In genomic region chr15:39921274-39921638, GRCh38 we compare ENCODE assay signal across 8 cellular contexts. TPM values are rescaled to one million over a fixed set of nuclear protein-coding genes. Genes with fewer than 3 reads are reported as not detected.
DNase-seq lines count a peak whose midpoint lies in the region; ATAC-seq and TF ChIP-seq lines count a peak whose summit lies in the region.

No MANE protein-coding gene starts in this region.

- H3K36me3 Mint-ChIP-seq in activated naive CD8-positive, alpha-beta T cell, result peaks cover 2% of the 10 kb centered on the region
- H3K36me3 Mint-ChIP-seq in immature natural killer cell, result peaks cover 0 to 2% (median 0%) of the 10 kb centered on the region in 3 donors

- peak overlapping the region; percentile 73 to 96 for H3K27ac ChIP-seq in SK-N-SH (ENCODE audit: low read depth in 2 of 2, low read length in 1 of 2)
- H3K27ac ChIP-seq in stomach smooth muscle (ENCODE audit: low read length), result peak overlapping the region; percentile 50

- H4K20me1 ChIP-seq in SK-N-SH (ENCODE audit: insufficient read depth), result no peaks in the 10 kb centered on the region

- H3K4me3 ChIP-seq in SK-N-SH (ENCODE audit: low read depth in 2 of 2, low read length in 1 of 2) (peak overlapping the region; percentile 71 to 92), stomach smooth muscle (ENCODE audit: low read length in 2 of 2) (peak overlapping the region; percentile 80 to 84)

- TF ChIP-seq CTCF in SK-N-SH (IDR thresholded peaks at IDR 0.05), result no peak

- peak overlapping the region; percentile 99 for H3K4me2 ChIP-seq in SK-N-SH

- no peak for TF ChIP-seq EP300 in SK-N-SH (IDR thresholded peaks at IDR 0.05; ENCODE audit: borderline replicate concordance in 1 of 2, low read depth in 1 of 2, low read length in 1 of 2)

- peaks cover 24% of the 10 kb centered on the region for H3F3A ChIP-seq in SK-N-SH (replicated peaks; ENCODE audit: insufficient read depth)

- H3K9me2 ChIP-seq in SK-N-SH, result no peaks in the 10 kb centered on the region

- 92% methylated on average over 6 of the region's 6 CpGs for WGBS in SK-N-SH (ENCODE audit: low lambda C conversion rate)

- H3K9me3 ChIP-seq in SK-N-SH (no peaks in the 10 kb centered on the region), stomach smooth muscle (ENCODE audit: control insufficient read depth in 2 of 2, low read length in 2 of 2) (no peaks in the 10 kb centered on the region)

- H3K9ac ChIP-seq in SK-N-SH (peak overlapping the region; percentile 99; the same call in 1 of the 2 replicates), stomach smooth muscle (ENCODE audit: low read length in 2 of 2) (peak overlapping the region; percentile 66 to 77)

- no peak for DNase-seq in SK-N-SH
- no peak for DNase-seq in immature natural killer cell
- no peak for DNase-seq in NCI-H1694 treated with DMSO at 0.1 percent for 48 hours (lab: John Stamatoyannopoulos, UW)
- no peak for DNase-seq in NCI-H2196 (lab: John Stamatoyannopoulos, UW; ENCODE audit: unreplicated experiment)

- peak overlapping the region; percentile 85 for H3K27ac Mint-ChIP-seq in activated naive CD8-positive, alpha-beta T cell
- H3K27ac Mint-ChIP-seq in immature natural killer cell, result peak overlapping the region in 4 of 6 donors; percentile 19 to 85 (median 60)

- no peak for ATAC-seq in SK-N-SH treated with all-trans-retinoic acid at 6 μM for 48 hours
- no peak for ATAC-seq in GM19395 (IDR thresholded peaks at IDR 0.05; ENCODE audit: unreplicated experiment)

- peaks cover 5 to 8% of the 10 kb centered on the region in 2 experiments; a peak in 2 of 4 replicates for H3K4me1 ChIP-seq in SK-N-SH (ENCODE audit: control insufficient read depth in 1 of 2, insufficient read depth in 2 of 2, low read depth in 1 of 2, low read length in 1 of 2)
- peaks cover 10% of the 10 kb centered on the region for H3K4me1 ChIP-seq in stomach smooth muscle (ENCODE audit: control insufficient read depth, insufficient read depth, low read length)

- TF ChIP-seq RAD21 in SK-N-SH (IDR thresholded peaks at IDR 0.05; ENCODE audit: low read length), result no peak

- H3K27me3 ChIP-seq in SK-N-SH (ENCODE audit: insufficient read depth) (no peaks in the 10 kb centered on the region), stomach smooth muscle (ENCODE audit: control insufficient read depth in 1 of 2, insufficient read depth in 2 of 2, low read length in 2 of 2) (peaks cover 3 to 16% of the 10 kb centered on the region in 2 donors)

- peaks cover 20% of the 10 kb centered on the region for H3K4me1 Mint-ChIP-seq in activated naive CD8-positive, alpha-beta T cell (ENCODE audit: low read depth)
- peaks cover 13 to 15% of the 10 kb centered on the region in 2 donors for H3K4me1 Mint-ChIP-seq in immature natural killer cell

- peak overlapping the region; percentile 86 for H3K4me3 Mint-ChIP-seq in activated naive CD8-positive, alpha-beta T cell
- peak overlapping the region; percentile 84 to 90 (median 89) for H3K4me3 Mint-ChIP-seq in immature natural killer cell

- H3K36me3 ChIP-seq in SK-N-SH (replicated peaks in 1 of 2; ENCODE audit: control insufficient read depth in 1 of 2, insufficient read depth in 2 of 2, low read length in 1 of 2), result peaks cover 0 to 6% of the 10 kb centered on the region in 2 experiments
- H3K36me3 ChIP-seq in stomach smooth muscle (ENCODE audit: control insufficient read depth in 2 of 2, insufficient read depth in 2 of 2, low read length in 2 of 2), result no peaks in the 10 kb centered on the region

- H3K27me3 Mint-ChIP-seq in activated naive CD8-positive, alpha-beta T cell, result peaks cover 13% of the 10 kb centered on the region
- peaks cover 14 to 23% (median 18%) of the 10 kb centered on the region in 3 donors for H3K27me3 Mint-ChIP-seq in immature natural killer cell (ENCODE audit: low read depth in 3 of 3)

- peak overlapping the region; percentile 97 for H2AFZ ChIP-seq in SK-N-SH (ENCODE audit: low read depth)

- peaks cover 40% of the 10 kb centered on the region for H3K79me2 ChIP-seq in SK-N-SH (ENCODE audit: insufficient read depth)

- POLR2A ChIA-PET in SK-N-SH (lab: Yijun Ruan, JAX), result interaction anchor here (0.6 to 1.3 kb wide), 4 partner anchors 12 to 263 kb away, joined by 3 read pairs; partner anchors contain the start of genes EIF2AK4 and FSIP1

- CTCF ChIA-PET in SK-N-SH (lab: Yijun Ruan, JAX), result no interaction called here

- no peaks in the 10 kb centered on the region for H3K9me3 Mint-ChIP-seq in activated naive CD8-positive, alpha-beta T cell (ENCODE audit: low read depth)
- no peaks in the 10 kb centered on the region for H3K9me3 Mint-ChIP-seq in immature natural killer cell

TF ChIP-seq in SK-N-SH, 30 proteins besides CTCF, POLR2A, EP300 and RAD21 (continues in another document):
- TF ChIP-seq NRF1 (IDR thresholded peaks at IDR 0.05; ENCODE audit: low read depth, low read length) (no peak), USF2 (IDR thresholded peaks at IDR 0.05; ENCODE audit: borderline replicate concordance, low read depth, low read length) (no peak), FOXJ3 (CRISPR knock-in tag; IDR thresholded peaks at IDR 0.05) (no peak), MEF2A (IDR thresholded peaks at IDR 0.05; ENCODE audit: borderline replicate concordance, low read depth) (no peak), RFX5 (IDR thresholded peaks at IDR 0.05; ENCODE audit: low read length) (no peak), MXI1 (IDR thresholded peaks at IDR 0.05; ENCODE audit: low read depth, low read length) (no peak), GATA2 (CRISPR knock-in tag; IDR thresholded peaks at IDR 0.05) (no peak)
- TF ChIP-seq, protein P1, sequence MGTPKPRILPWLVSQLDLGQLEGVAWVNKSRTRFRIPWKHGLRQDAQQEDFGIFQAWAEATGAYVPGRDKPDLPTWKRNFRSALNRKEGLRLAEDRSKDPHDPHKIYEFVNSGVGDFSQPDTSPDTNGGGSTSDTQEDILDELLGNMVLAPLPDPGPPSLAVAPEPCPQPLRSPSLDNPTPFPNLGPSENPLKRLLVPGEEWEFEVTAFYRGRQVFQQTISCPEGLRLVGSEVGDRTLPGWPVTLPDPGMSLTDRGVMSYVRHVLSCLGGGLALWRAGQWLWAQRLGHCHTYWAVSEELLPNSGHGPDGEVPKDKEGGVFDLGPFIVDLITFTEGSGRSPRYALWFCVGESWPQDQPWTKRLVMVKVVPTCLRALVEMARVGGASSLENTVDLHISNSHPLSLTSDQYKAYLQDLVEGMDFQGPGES (IDR thresholded peaks at IDR 0.05; ENCODE audit: low read depth, low read length), result no peak

TF ChIP-seq in SK-N-SH treated with all-trans-retinoic acid at 6 μM for 48 hours, 23 proteins besides CTCF, POLR2A, EP300 and RAD21:
- TF ChIP-seq CSDC2 (CRISPR knock-in tag; IDR thresholded peaks at IDR 0.05) (no peak), OSR1 (CRISPR knock-in tag; IDR thresholded peaks at IDR 0.05) (no peak)

RNA-seq across cellular contexts. Expression of gene GPR176, which starts 1.2 kb away (rescaled TPM):
- 21.9 and 34.1 TPM in 2 replicates for polyA plus RNA-seq in SK-N-SH (2012; rRNA removed)
- 17.9 and 24.9 TPM in 2 replicates for polyA plus RNA-seq in SK-N-SH (2012; cell fraction: cytosol; rRNA removed)
- polyA plus RNA-seq in SK-N-SH (2012; cell fraction: nucleus; rRNA removed), result 32.5 and 33.8 TPM in 2 replicates
- polyA plus RNA-seq in immature natural killer cell, result under 1 TPM in 1 of 3 donors, not detected in 2; 0.07 TPM

RNA-seq across cellular contexts. Expression of gene EIF2AK4, which starts 12.7 kb away (rescaled TPM):
- 52.8 and 63.7 TPM in 2 replicates for polyA plus RNA-seq in SK-N-SH (2012; rRNA removed)
- 59.7 and 64.2 TPM in 2 replicates for polyA plus RNA-seq in SK-N-SH (2012; cell fraction: cytosol; rRNA removed)
- polyA plus RNA-seq in SK-N-SH (2012; cell fraction: nucleus; rRNA removed), result 38.9 and 43.1 TPM in 2 replicates
- polyA plus RNA-seq in immature natural killer cell, result 10 to 100 TPM; 14.9 to 18.5 (median 15.4) TPM

Comparison
In these comparisons a context has a peak if more than half of its experiments do, and no peak if none do; other contexts are left out.
1. RNA of gene GPR176, which starts 1.2 kb away (polyA plus RNA-seq): 17.9 to 34.1 TPM in SK-N-SH; 0.07 TPM in immature natural killer cell; every median in the first group is over 10 times any median in the second.